Comparison of ENCODE assay signal across 13 cellular contexts in genomic region chr10:103154464-103155299, GRCh38. TPM values are rescaled to one million over a fixed set of nuclear protein-coding genes. Genes with fewer than 3 reads are reported as not detected.
DNase-seq lines count a peak whose midpoint lies in the region; ATAC-seq, FAIRE-seq and TF ChIP-seq lines count a peak whose summit lies in the region.
"Had no signal": no experiment of that assay in that cellular context is flagged by ENCODE, and none has a peak within 500 bp of the region (broad histone marks: within the 10 kb centered on the region; RNA-seq: fewer than 3 reads in every experiment).

No MANE protein-coding gene starts in this region.

- DNase-seq in AG10803 (ENCODE audit: low read depth) (peak; percentile 30), RWPE2 (ENCODE audit: low spot score) (no peak), fibroblast of mammary gland (ENCODE audit: low read depth) (peak; percentile 22), neural progenitor cell (ENCODE audit: low spot score) (peak; percentile 21), GM12892 (ENCODE audit: insufficient read length) (no peak), RCC 7860 (ENCODE audit: low spot score) (no peak), OCI-M1 (lab: John Stamatoyannopoulos, UW) (no peak), COLO668 (lab: John Stamatoyannopoulos, UW; ENCODE audit: unreplicated experiment) (no peak)
- DNase-seq: activated CD8-positive, alpha-beta T cell treated with anti-CD3 and anti-CD28 coated beads, Interleukin-2, amount 10 ng/mL, durations not matched to agents 7 days and 5 days; anterior cingulate cortex; NCI-H1092 treated with DMSO at 0.1 percent for 48 hours; SHP77 treated with DMSO at 0.1 percent for 48 hours had no signal

- H3K36me3 ChIP-seq in RWPE2 (ENCODE audit: low read depth): peaks cover 56% of the 10 kb centered on the region
- H3K36me3 ChIP-seq in neural progenitor cell: no peaks in the 10 kb centered on the region

- H3K9me3 Mint-ChIP-seq in neural progenitor cell: no peaks in the 10 kb centered on the region

- no peaks in the 10 kb centered on the region for H3K27me3 Mint-ChIP-seq in neural progenitor cell (ENCODE audit: insufficient read depth, low read depth)

- H3K79me2 ChIP-seq in neural progenitor cell (ENCODE audit: low read depth): peaks cover 35% of the 10 kb centered on the region

- no peak for TF ChIP-seq POLR2A in GM12892 (IDR thresholded peaks at IDR 0.05; ENCODE audit: low read depth, low read length)

- 0 out of 3 replicates have a peak, but pooled peaks have one; percentile 38 for ATAC-seq in RWPE2 (ENCODE audit: low read depth)
- ATAC-seq: activated CD8-positive, alpha-beta T cell treated with anti-CD3 and anti-CD28 coated beads, Interleukin-2, amount 10 ng/mL, durations not matched to agents 7 days and 5 days had no signal

- H3K9me3 ChIP-seq in RWPE2 (ENCODE audit: severe bottlenecking) (no peaks in the 10 kb centered on the region), neural progenitor cell (ENCODE audit: low read depth) (peaks cover 4% of the 10 kb centered on the region)

- H3K4me1 ChIP-seq in RWPE2 (ENCODE audit: insufficient read depth, poor library complexity, severe bottlenecking): peaks cover 31% of the 10 kb centered on the region
- peaks cover 41% of the 10 kb centered on the region for H3K4me1 ChIP-seq in neural progenitor cell

- no peak overlapping the region for H3K4me3 Mint-ChIP-seq in neural progenitor cell
- H3K4me3 Mint-ChIP-seq: activated CD8-positive, alpha-beta T cell treated with anti-CD3 and anti-CD28 coated beads, Interleukin-2, amount 10 ng/mL, durations not matched to agents 7 days and 5 days had no signal

- H3K4me1 Mint-ChIP-seq in neural progenitor cell: peaks cover 28% of the 10 kb centered on the region

- peaks cover 25% of the 10 kb centered on the region for H3K36me3 Mint-ChIP-seq in neural progenitor cell

- H3K9ac ChIP-seq in neural progenitor cell: no peak overlapping the region
- H3K9ac ChIP-seq: BLaER1 had no signal

- no peaks in the 10 kb centered on the region for H4K20me1 ChIP-seq in neural progenitor cell (ENCODE audit: low read depth)

- peaks cover 31% of the 10 kb centered on the region for H3F3A ChIP-seq in neural progenitor cell (ENCODE audit: low read depth)

- TF ChIP-seq CTCF in AG10803 (conservative IDR thresholded peaks at IDR 0.05; ENCODE audit: low read length): no peak
- TF ChIP-seq CTCF in RWPE2 (IDR thresholded peaks at IDR 0.05; ENCODE audit: poor library complexity, severe bottlenecking): no peak
- no peak for TF ChIP-seq CTCF in fibroblast of mammary gland (conservative IDR thresholded peaks at IDR 0.05; ENCODE audit: control insufficient read depth, insufficient read depth, low read depth, low read length)
- TF ChIP-seq CTCF in neural progenitor cell (IDR thresholded peaks at IDR 0.05): no peak

- H3K4me2 ChIP-seq in neural progenitor cell: peak overlapping the region; percentile 61
- H3K4me2 ChIP-seq: BLaER1 had no signal

- no peak overlapping the region for H3K27ac Mint-ChIP-seq in neural progenitor cell
- H3K27ac Mint-ChIP-seq: activated CD8-positive, alpha-beta T cell treated with anti-CD3 and anti-CD28 coated beads, Interleukin-2, amount 10 ng/mL, durations not matched to agents 7 days and 5 days had no signal

- H2AFZ ChIP-seq in neural progenitor cell (replicated peaks): no peak overlapping the region

- FAIRE-seq in GM12892 (lab: Jason Lieb, UNC) (no peak), RCC 7860 (lab: Jason Lieb, UNC) (no peak)

- peak overlapping the region; percentile 61 for H3K27ac ChIP-seq in RWPE2 (ENCODE audit: poor library complexity, severe bottlenecking)
- H3K27ac ChIP-seq in neural progenitor cell: peak overlapping the region; percentile 98
- H3K27ac ChIP-seq: BLaER1 had no signal

- H3K27me3 ChIP-seq in RWPE2 (ENCODE audit: insufficient read depth, poor library complexity, severe bottlenecking) (no peaks in the 10 kb centered on the region), neural progenitor cell (no peaks in the 10 kb centered on the region)
- H3K27me3 ChIP-seq: BLaER1 had no signal

- H3K4me3 ChIP-seq in AG10803 (ENCODE audit: low read length) (no peak overlapping the region), RWPE2 (ENCODE audit: severe bottlenecking) (no peak overlapping the region), fibroblast of mammary gland (ENCODE audit: control insufficient read depth, low read depth, low read length) (no peak overlapping the region), neural progenitor cell (peak overlapping the region; percentile 34)
- H3K4me3 ChIP-seq: BLaER1 had no signal

RNA-seq across cellular contexts. Expression of gene NT5C2, which starts 38.4 kb away (rescaled TPM):
- total RNA-seq in neural progenitor cell (ENCODE audit: low replicate concordance): 63.6 and 87.2 TPM in 2 replicates
- 31.0 TPM for polyA plus RNA-seq in GM12892 (2012; ENCODE audit: missing spikeins)

Comparison
In these comparisons a context has a peak if more than half of its experiments do, and no peak if none do; other contexts are left out.
1. DNase-seq: peak in AG10803 (single experiment), fibroblast of mammary gland (single experiment) and neural progenitor cell (single experiment); none in RWPE2 (single experiment), GM12892 (single experiment), RCC 7860 (single experiment), OCI-M1 (single experiment) and COLO668 (single experiment).